Comparison of ENCODE assay signal across 10 cellular contexts in genomic region chr10:119113805-119114732, GRCh38. TPM values are rescaled to one million over a fixed set of nuclear protein-coding genes. Genes with fewer than 3 reads are reported as not detected.
DNase-seq lines count a peak whose midpoint lies in the region; ATAC-seq and TF ChIP-seq lines count a peak whose summit lies in the region.
"Had no signal": no experiment of that assay in that cellular context is flagged by ENCODE, and none has a peak within 500 bp of the region (broad histone marks: within the 10 kb centered on the region; RNA-seq: fewer than 3 reads in every experiment).

No MANE protein-coding gene starts in this region.

- peaks cover 24% of the 10 kb centered on the region for H3K36me3 Mint-ChIP-seq in endothelial cell (ENCODE audit: low read depth, unreplicated experiment)

- DNase-seq in EL (peak; percentile 94), NOMO-1 treated with dmso at 0.1 percent for 144 hours (lab: John Stamatoyannopoulos, UW; ENCODE audit: unreplicated experiment) (peak; percentile 73), endothelial cell (ENCODE audit: low spot score) (no peak), renal cortical epithelial cell (ENCODE audit: low read depth) (peak; percentile 67), GM19238 (ENCODE audit: insufficient read length, low spot score) (no peak), mesenteric fat pad (ENCODE audit: low spot score) (no peak)
- no peak for DNase-seq in activated CD8-positive, alpha-beta memory T cell treated with anti-CD3 and anti-CD28 coated beads, Interleukin-2, amount 50 U/mL, for 4 hours
- DNase-seq: pancreas; stimulated activated naive CD4-positive, alpha-beta T cell had no signal

- H3K4me1 Mint-ChIP-seq in endothelial cell (ENCODE audit: unreplicated experiment): peaks cover 5% of the 10 kb centered on the region

- H3K9me3 Mint-ChIP-seq in endothelial cell (ENCODE audit: unreplicated experiment): no peaks in the 10 kb centered on the region

- no peak for ATAC-seq in GM21723 (IDR thresholded peaks at IDR 0.05; ENCODE audit: unreplicated experiment)

- no peaks in the 10 kb centered on the region for H3K27me3 Mint-ChIP-seq in endothelial cell (ENCODE audit: unreplicated experiment)

- H3K4me3 Mint-ChIP-seq in endothelial cell (ENCODE audit: unreplicated experiment): peak overlapping the region; percentile 49

- no peak overlapping the region for H3K27ac Mint-ChIP-seq in endothelial cell (ENCODE audit: unreplicated experiment)

- TF ChIP-seq CTCF in endothelial cell (IDR thresholded peaks at IDR 0.05; ENCODE audit: unreplicated experiment): no peak

RNA-seq across cellular contexts. Expression of gene DENND10, which starts 10.2 kb away (rescaled TPM):
- total RNA-seq in endothelial cell (ENCODE audit: unreplicated experiment) (40.6 TPM), renal cortical epithelial cell (76.1 and 82.3 TPM in 2 replicates), mesenteric fat pad (49.4 TPM)

RNA-seq across cellular contexts. Expression of gene EIF3A, which starts 33.5 kb away (rescaled TPM):
- total RNA-seq in endothelial cell (ENCODE audit: unreplicated experiment): 107 TPM
- total RNA-seq in renal cortical epithelial cell: 96.6 and 180 TPM in 2 replicates
- total RNA-seq in mesenteric fat pad: 159 TPM

RNA-seq across cellular contexts. Expression of gene SFXN4, which starts 51.4 kb away (rescaled TPM):
- total RNA-seq in endothelial cell (ENCODE audit: unreplicated experiment) (19.0 TPM), renal cortical epithelial cell (13.1 and 14.2 TPM in 2 replicates), mesenteric fat pad (18.5 TPM)

Comparison
In these comparisons a context has a peak if more than half of its experiments do, and no peak if none do; other contexts are left out.
1. DNase-seq: peak in EL (single experiment), NOMO-1 treated with dmso at 0.1 percent for 144 hours (single experiment) and renal cortical epithelial cell (single experiment); none in endothelial cell (single experiment), GM19238 (single experiment), mesenteric fat pad (single experiment) and activated CD8-positive, alpha-beta memory T cell treated with anti-CD3 and anti-CD28 coated beads, Interleukin-2, amount 50 U/mL, for 4 hours (single experiment).